7 cellular contexts compared by ENCODE assay signal in genomic region chr6:156686429-156686939, GRCh38.
DNase-seq lines count a peak whose midpoint lies in the region; ATAC-seq and FAIRE-seq lines count a peak whose summit lies in the region.

No MANE protein-coding gene starts in this region.

- H3K9me3 Mint-ChIP-seq in activated naive CD4-positive, alpha-beta T cell treated with anti-CD3 and anti-CD28 coated beads, Interleukin-2, amount 10 ng/mL, durations not matched to agents 7 days and 5 days: no peaks in the 10 kb centered on the region

- H3K27me3 Mint-ChIP-seq in activated naive CD4-positive, alpha-beta T cell treated with anti-CD3 and anti-CD28 coated beads, Interleukin-2, amount 10 ng/mL, durations not matched to agents 7 days and 5 days: peaks cover 11% of the 10 kb centered on the region

- H3K9me3 ChIP-seq in neuron (ENCODE audit: low read length): no peaks in the 10 kb centered on the region

- FAIRE-seq in frontal cortex (lab: Jason Lieb, UNC): no peak

- ATAC-seq in HG03439 (IDR thresholded peaks at IDR 0.05; ENCODE audit: unreplicated experiment) (peak; percentile 31), HG02870 (IDR thresholded peaks at IDR 0.05; ENCODE audit: unreplicated experiment) (no peak)

- H3K36me3 Mint-ChIP-seq in activated naive CD4-positive, alpha-beta T cell treated with anti-CD3 and anti-CD28 coated beads, Interleukin-2, amount 10 ng/mL, durations not matched to agents 7 days and 5 days: no peaks in the 10 kb centered on the region

- peak overlapping the region; percentile 79 for H3K4me3 Mint-ChIP-seq in activated naive CD4-positive, alpha-beta T cell treated with anti-CD3 and anti-CD28 coated beads, Interleukin-2, amount 10 ng/mL, durations not matched to agents 7 days and 5 days

- peaks cover 8% of the 10 kb centered on the region for H3K27me3 ChIP-seq in neuron (ENCODE audit: insufficient read depth, low read length)

- H3K36me3 ChIP-seq in neuron (ENCODE audit: insufficient read depth, low read length): no peaks in the 10 kb centered on the region

- CTCF ChIA-PET in activated naive CD4-positive, alpha-beta T cell treated with anti-CD3 and anti-CD28 coated beads, Interleukin-2, amount 10 ng/mL, durations not matched to agents 7 days and 5 days (lab: Charles Lee): interaction anchor here (0.6 to 1.0 kb wide), 3 partner anchors 23 to 96 kb away, joined by 3 read pairs; partner anchors contain the start of gene ARID1B

- H3K4me1 Mint-ChIP-seq in activated naive CD4-positive, alpha-beta T cell treated with anti-CD3 and anti-CD28 coated beads, Interleukin-2, amount 10 ng/mL, durations not matched to agents 7 days and 5 days: peaks cover 25% of the 10 kb centered on the region

- peak overlapping the region; percentile 75 for H3K4me3 ChIP-seq in GM08714 (ENCODE audit: low read length)
- peak overlapping the region; percentile 93 for H3K4me3 ChIP-seq in neuron (ENCODE audit: low read length)

- H3K4me1 ChIP-seq in neuron (ENCODE audit: insufficient read depth, low read length): peaks cover 10% of the 10 kb centered on the region

- H2AFZ ChIP-seq in neuron (ENCODE audit: low read depth, low read length): peak overlapping the region; percentile 93

- H3K27ac Mint-ChIP-seq in activated naive CD4-positive, alpha-beta T cell treated with anti-CD3 and anti-CD28 coated beads, Interleukin-2, amount 10 ng/mL, durations not matched to agents 7 days and 5 days: peak overlapping the region; percentile 95

- DNase-seq in NCI-H69 (lab: John Stamatoyannopoulos, UW) (peak; percentile 97), frontal cortex (ENCODE audit: low spot score in 2 of 2) (peak; percentile 44 to 60)
- peak; percentile 56 for DNase-seq in activated naive CD4-positive, alpha-beta T cell treated with anti-CD3 and anti-CD28 coated beads, Interleukin-2, amount 10 ng/mL, durations not matched to agents 7 days and 5 days
